8 cellular contexts compared by ENCODE assay signal in genomic region chr7:1144269-1144771, GRCh38. TPM values are rescaled to one million over a fixed set of nuclear protein-coding genes. Genes with fewer than 3 reads are reported as not detected.
DNase-seq lines count a peak whose midpoint lies in the region; ATAC-seq and TF ChIP-seq lines count a peak whose summit lies in the region.

No MANE protein-coding gene starts in this region.

- intact Hi-C loops in CD14-positive monocyte (cut with micrococcal nuclease), result loop anchor here in 1 of 2 donors (5.0 kb wide), 1 partner anchor 57 kb away; the partner anchor contains the start of gene GPER1

- no peak overlapping the region for H3K4me3 Mint-ChIP-seq in CD14-positive monocyte
- no peak overlapping the region for H3K4me3 Mint-ChIP-seq in activated CD8-positive, alpha-beta memory T cell treated with anti-CD3 and anti-CD28 coated beads, Interleukin-2, amount 10 ng/mL, durations not matched to agents 7 days and 5 days

- H3K4me3 ChIP-seq in MG63 (no peak overlapping the region), astrocyte of the spinal cord (ENCODE audit: low read depth, low read length) (no peak overlapping the region), liver (ENCODE audit: low read depth in 1 of 3, low read length in 3 of 3) (no peak overlapping the region)

- TF ChIP-seq CTCF in CD14-positive monocyte (IDR thresholded peaks at IDR 0.05), result peak; percentile 41
- TF ChIP-seq CTCF in astrocyte of the spinal cord (IDR thresholded peaks at IDR 0.05; ENCODE audit: low read depth, low read length), result peak; percentile 22
- TF ChIP-seq CTCF in liver (IDR thresholded peaks at IDR 0.05; ENCODE audit: low read depth, low read length, missing input control), result peak; percentile 68

- peaks cover 6 to 12% (median 10%) of the 10 kb centered on the region in 4 donors for H3K4me1 ChIP-seq in liver (ENCODE audit: control insufficient read depth in 4 of 4, insufficient read depth in 4 of 4, low read length in 3 of 4)

- no peaks in the 10 kb centered on the region for H3K27me3 ChIP-seq in MG63
- H3K27me3 ChIP-seq in liver (ENCODE audit: control insufficient read depth in 4 of 4, insufficient read depth in 4 of 4, low read length in 3 of 4), result no peaks in the 10 kb centered on the region

- peaks cover 0 to 6% (median 5%) of the 10 kb centered on the region in 3 donors for H3K27me3 Mint-ChIP-seq in CD14-positive monocyte (ENCODE audit: low read depth in 3 of 3)
- no peaks in the 10 kb centered on the region for H3K27me3 Mint-ChIP-seq in activated CD8-positive, alpha-beta memory T cell treated with anti-CD3 and anti-CD28 coated beads, Interleukin-2, amount 10 ng/mL, durations not matched to agents 7 days and 5 days

- H3K36me3 ChIP-seq in MG63 (no peaks in the 10 kb centered on the region), liver (ENCODE audit: control insufficient read depth in 4 of 4, insufficient read depth in 3 of 4, low read depth in 1 of 4, low read length in 3 of 4) (peaks cover 0 to 3% (median under 1%) of the 10 kb centered on the region in 4 donors)

- TF ChIP-seq RAD21 in liver (IDR thresholded peaks at IDR 0.05), result peak; percentile 88

- H3K9me3 ChIP-seq in MG63, result no peaks in the 10 kb centered on the region
- H3K9me3 ChIP-seq in liver (ENCODE audit: control insufficient read depth in 4 of 4, low read length in 3 of 4), result no peaks in the 10 kb centered on the region

- peaks cover 0 to 1% (median 0%) of the 10 kb centered on the region in 7 donors for H3K9me3 Mint-ChIP-seq in CD14-positive monocyte
- no peaks in the 10 kb centered on the region for H3K9me3 Mint-ChIP-seq in activated CD8-positive, alpha-beta memory T cell treated with anti-CD3 and anti-CD28 coated beads, Interleukin-2, amount 10 ng/mL, durations not matched to agents 7 days and 5 days (ENCODE audit: low read depth)

- H3K27ac Mint-ChIP-seq in CD14-positive monocyte, result peak overlapping the region in 1 of 7 donors; percentile 48
- H3K27ac Mint-ChIP-seq in activated CD8-positive, alpha-beta memory T cell treated with anti-CD3 and anti-CD28 coated beads, Interleukin-2, amount 10 ng/mL, durations not matched to agents 7 days and 5 days, result no peak overlapping the region

- in situ Hi-C loops in astrocyte of the spinal cord (cut with HindIII; ENCODE audit: low sequenced_read_pairs), result no loop called here

- WGBS in liver, result 28% methylated on average over 23 of the region's 23 CpGs

- DNase-seq in CD14-positive monocyte (ENCODE audit: low spot score) (no peak), MG63 (peak; percentile 18), astrocyte of the spinal cord (ENCODE audit: low read depth, low spot score) (peak; percentile 19)
- no peak for DNase-seq in activated CD8-positive, alpha-beta memory T cell treated with anti-CD3 and anti-CD28 coated beads, Interleukin-2, amount 10 ng/mL, durations not matched to agents 7 days and 5 days

- ATAC-seq in GM18520 (IDR thresholded peaks at IDR 0.05; ENCODE audit: unreplicated experiment) (no peak), HG02571 (IDR thresholded peaks at IDR 0.05; ENCODE audit: unreplicated experiment) (no peak), GM18498 (IDR thresholded peaks at IDR 0.05; ENCODE audit: unreplicated experiment) (no peak)
- no peak for ATAC-seq in activated CD8-positive, alpha-beta memory T cell treated with anti-CD3 and anti-CD28 coated beads, Interleukin-2, amount 10 ng/mL, durations not matched to agents 7 days and 5 days

- H3K27ac ChIP-seq in liver (ENCODE audit: low read depth in 1 of 2, low read length in 2 of 2), result peak overlapping the region; percentile 62 to 78

- peaks cover 0 to 3% of the 10 kb centered on the region in 2 donors for H3K36me3 Mint-ChIP-seq in CD14-positive monocyte
- no peaks in the 10 kb centered on the region for H3K36me3 Mint-ChIP-seq in activated CD8-positive, alpha-beta memory T cell treated with anti-CD3 and anti-CD28 coated beads, Interleukin-2, amount 10 ng/mL, durations not matched to agents 7 days and 5 days

- H3K9ac ChIP-seq in liver (ENCODE audit: low read depth in 1 of 2, low read length in 2 of 2), result no peak overlapping the region

- CTCF ChIA-PET in activated CD8-positive, alpha-beta memory T cell treated with anti-CD3 and anti-CD28 coated beads, Interleukin-2, amount 10 ng/mL, durations not matched to agents 7 days and 5 days (lab: Charles Lee), result interaction anchor here (1.1 kb wide), 2 partner anchors 58 to 151 kb away, joined by 4 to 6 read pairs; no protein-coding TSS in a partner anchor

- H3K4me1 Mint-ChIP-seq in CD14-positive monocyte, result peaks cover 5% of the 10 kb centered on the region
- H3K4me1 Mint-ChIP-seq in activated CD8-positive, alpha-beta memory T cell treated with anti-CD3 and anti-CD28 coated beads, Interleukin-2, amount 10 ng/mL, durations not matched to agents 7 days and 5 days, result peaks cover 3% of the 10 kb centered on the region

TF ChIP-seq in liver, 16 proteins besides CTCF, POLR2A, EP300 and RAD21:
- TF ChIP-seq GABPA (IDR thresholded peaks at IDR 0.05 in 1 of 2, conservative IDR thresholded peaks at IDR 0.05 in 1 of 2) (peak in 1 of 2 donors; percentile 21), RXRA (IDR thresholded peaks at IDR 0.05) (peak in 1 of 2 donors; percentile 49), EGR1 (IDR thresholded peaks at IDR 0.05; ENCODE audit: low read depth in 2 of 2) (no peak), ZBTB33 (IDR thresholded peaks at IDR 0.05) (no peak), HNF4A (conservative IDR thresholded peaks at IDR 0.05) (peak; percentile 17 to 30), MAX (IDR thresholded peaks at IDR 0.05) (no peak), FOXA2 (IDR thresholded peaks at IDR 0.05) (no peak), HNF4G (IDR thresholded peaks at IDR 0.05) (no peak), FOXA1 (IDR thresholded peaks at IDR 0.05) (no peak), SP1 (IDR thresholded peaks at IDR 0.05) (no peak), JUND (IDR thresholded peaks at IDR 0.05) (peak in 1 of 2 donors; percentile 22), REST (IDR thresholded peaks at IDR 0.05) (no peak), TAF1 (conservative IDR thresholded peaks at IDR 0.05) (no peak), YY1 (IDR thresholded peaks at IDR 0.05) (no peak), ATF3 (IDR thresholded peaks at IDR 0.05) (no peak), NR2F2 (IDR thresholded peaks at IDR 0.05) (no peak)
TF ChIP-seq in liver: peak in this region for 4.

RNA-seq across cellular contexts. Expression of gene ZFAND2A, which starts 15.7 kb away (rescaled TPM):
- polyA plus RNA-seq in CD14-positive monocyte (10 to 100 TPM; 30.6 to 35.1 TPM), liver (10 to 100 TPM; 39.6 to 53.3 TPM)
- total RNA-seq in MG63 (2014; rRNA removed; shearing (Covaris generic); ENCODE audit: low replicate concordance), result 49.9 and 71.8 TPM in 2 replicates
- 10 to 100 TPM; 12.5 to 27.4 TPM for total RNA-seq in liver
- 10 to 100 TPM; 23.8 to 23.9 TPM for total RNA-seq in activated CD8-positive, alpha-beta memory T cell treated with anti-CD3 and anti-CD28 coated beads, Interleukin-2, amount 10 ng/mL, durations not matched to agents 7 days and 5 days

RNA-seq across cellular contexts. Expression of gene GPER1, which starts 56.4 kb away (rescaled TPM):
- polyA plus RNA-seq in CD14-positive monocyte (1 to 10 TPM in 1 of 2 donors, under 1 TPM in 1; 0.35 to 4.1 TPM), liver (10 to 100 TPM in 1 of 2 donors, 1 to 10 TPM in 1; 8.0 to 23.1 TPM)
- 2.2 and 2.8 TPM in 2 replicates for total RNA-seq in MG63 (2014; rRNA removed; shearing (Covaris generic); ENCODE audit: low replicate concordance)
- total RNA-seq in liver, result 1 to 10 TPM; 2.9 to 6.7 TPM
- not detected for total RNA-seq in activated CD8-positive, alpha-beta memory T cell treated with anti-CD3 and anti-CD28 coated beads, Interleukin-2, amount 10 ng/mL, durations not matched to agents 7 days and 5 days

Comparison
In these comparisons a context has a peak if more than half of its experiments do, and no peak if none do; other contexts are left out.
1. DNase-seq: peak in MG63 (single experiment) and astrocyte of the spinal cord (single experiment); none in CD14-positive monocyte (single experiment) and activated CD8-positive, alpha-beta memory T cell treated with anti-CD3 and anti-CD28 coated beads, Interleukin-2, amount 10 ng/mL, durations not matched to agents 7 days and 5 days (single experiment).
2. Peak in every context shown above with its lines, with median percentiles within 50 percentile points of each other: CTCF ChIP-seq.